27 cellular contexts compared by ENCODE assay signal in genomic region chr1:57117753-57118152, GRCh38.
"Had no signal": no experiment of that assay in that cellular context is flagged by ENCODE, and none has a peak within 500 bp of the region (broad histone marks: within the 10 kb centered on the region; RNA-seq: fewer than 3 reads in every experiment).

No MANE protein-coding gene starts in this region.

- ATAC-seq: stimulated activated effector memory CD8-positive, alpha-beta T cell treated with anti-CD3 and anti-CD28 coated beads, Interleukin-12 subunit alpha, Interleukin-12 subunit beta, amount 100 ng/mL, for 72 hours; stimulated activated memory B cell treated with anti-CD40 and anti-IgM and Interleukin-4, amounts not matched to agents 10 μg/mL and 1 μg/mL and 100 μg/mL, for 72 hours; stimulated activated naive B cell treated with anti-CD40 and anti-IgM and Interleukin-4, amounts not matched to agents 10 μg/mL and 1 μg/mL and 100 μg/mL, for 72 hours; stimulated activated naive CD8-positive, alpha-beta T cell treated with anti-CD3 and anti-CD28 coated beads, Interleukin-15, amount 100 ng/mL, for 72 hours; stimulated activated naive CD8-positive, alpha-beta T cell treated with anti-CD3 and anti-CD28 coated beads, Interleukin-15, Interleukin-2, amounts not matched to agents 100 U/mL and 50 U/mL, for 24 hours; upper lobe of right lung had no signal

- H3K36me3 ChIP-seq: stomach, suprapubic skin, thoracic aorta, thyroid gland, tibial artery, tibial nerve, transverse colon, upper lobe of left lung, upper lobe of right lung, uterus, vagina had no signal

- H3K27me3 ChIP-seq: stomach, suprapubic skin, testis, thyroid gland, tibial artery, tibial nerve, upper lobe of left lung, upper lobe of right lung, uterus, vagina had no signal

- H3K27ac ChIP-seq: stomach, suprapubic skin, testis, thoracic aorta, thyroid gland, tibial artery, tibial nerve, transverse colon, upper lobe of left lung, upper lobe of right lung, uterus, vagina had no signal

- DNase-seq: stimulated activated CD4-positive, alpha-beta T cell treated with anti-CD3 and anti-CD28 coated beads, Interleukin-2, amount 100 ng/mL, for 48 hours; stimulated activated CD4-positive, alpha-beta T cell treated with anti-CD3 and anti-CD28 coated beads, Interleukin-4, amount 100 ng/mL, for 1 hour; stimulated activated CD4-positive, alpha-beta T cell treated with anti-CD3 and anti-CD28 coated beads, Interleukin-4, amount 100 ng/mL, for 24 hours; stimulated activated CD4-positive, alpha-beta T cell treated with anti-CD3 and anti-CD28 coated beads, Interleukin-4, amount 100 ng/mL, for 4 hours; stimulated activated CD8-positive, alpha-beta memory T cell treated with anti-CD3 and anti-CD28 coated beads, Interleukin-4, amount 100 ng/mL, for 48 hours; stimulated activated naive B cell treated with anti-CD40 and anti-IgM and Interleukin-4, amounts not matched to agents 10 μg/mL and 1 μg/mL and 100 μg/mL, for 72 hours; stimulated activated naive CD4-positive, alpha-beta T cell; stimulated activated naive CD4-positive, alpha-beta T cell treated with Interleukin-2 at 50 U/mL for 16 hours; stimulated activated naive CD8-positive, alpha-beta T cell treated with anti-CD3 and anti-CD28 coated beads, Interleukin-15, amount 100 ng/mL, for 72 hours; stimulated activated naive CD8-positive, alpha-beta T cell treated with anti-CD3 and anti-CD28 coated beads, Interleukin-15, Interleukin-2, amounts not matched to agents 100 U/mL and 50 U/mL, for 24 hours; stomach; substantia nigra; testis; thyroid gland; tibial artery; transverse colon; trophoblast cell; upper lobe of left lung; upper lobe of right lung; uterus had no signal

- H3K9me3 ChIP-seq: stomach, suprapubic skin, testis, thoracic aorta, thyroid gland, tibial artery, tibial nerve, transverse colon, upper lobe of left lung, upper lobe of right lung, uterus, vagina had no signal

- H3K4me3 ChIP-seq: stomach, suprapubic skin, testis, thoracic aorta, thyroid gland, tibial artery, tibial nerve, transverse colon, upper lobe of left lung, upper lobe of right lung, uterus, vagina had no signal

- FAIRE-seq: urothelium cell line had no signal

- H3K4me1 ChIP-seq: stomach, suprapubic skin, testis, thyroid gland, tibial artery, tibial nerve, transverse colon, upper lobe of left lung, upper lobe of right lung, uterus had no signal
